Comparison of ENCODE assay signal across 16 cellular contexts in the genomic region with DNA sequence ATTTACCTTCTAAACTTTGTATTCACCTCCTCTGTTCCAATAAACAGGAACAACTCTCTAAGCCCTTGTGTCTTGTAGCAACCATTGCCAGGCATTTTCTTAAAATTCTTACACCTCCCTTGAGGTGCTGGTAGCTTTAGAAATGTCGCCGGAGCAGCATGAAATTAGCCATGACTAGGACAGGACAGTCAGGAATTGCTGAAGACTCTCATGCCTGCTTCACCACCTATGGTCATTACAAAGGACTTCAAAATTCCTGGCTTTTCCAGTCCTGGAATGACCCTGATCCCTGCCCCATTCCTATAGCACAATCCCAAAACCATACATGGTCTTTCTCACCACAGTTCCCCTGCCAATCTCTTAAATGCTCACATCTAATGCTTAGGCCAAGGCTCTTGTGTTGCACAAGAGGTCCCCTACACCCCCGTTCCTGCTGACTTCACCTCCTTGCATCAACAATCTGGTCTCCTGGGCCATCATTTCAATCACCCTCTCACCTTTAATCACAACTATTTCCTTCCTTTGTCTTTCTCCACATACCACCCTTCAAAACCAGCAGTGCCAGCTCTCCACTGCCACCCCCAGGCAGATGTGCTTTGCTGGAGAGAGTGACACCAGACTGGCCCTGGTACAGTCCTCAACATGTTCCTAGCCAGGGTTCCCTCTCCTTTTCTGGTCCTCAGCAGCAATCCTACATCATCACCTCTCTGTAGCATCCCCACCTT.
DNase-seq lines count a peak whose midpoint lies in the region; ATAC-seq and TF ChIP-seq lines count a peak whose summit lies in the region.
"Had no signal": no experiment of that assay in that cellular context is flagged by ENCODE, and none has a peak within 500 bp of the region (broad histone marks: within the 10 kb centered on the region; RNA-seq: fewer than 3 reads in every experiment).

No MANE protein-coding gene starts in this region.

- H3K18ac ChIP-seq in neuronal stem cell (ENCODE audit: low read length) = no peak overlapping the region

- DNase-seq in heart right ventricle (no peak), Right ventricle myocardium inferior (ENCODE audit: missing footprints) (no peak), adrenal gland (peak in 2 of 7 donors; percentile 7 to 17), iPS-NIHi7 (ENCODE audit: extremely low spot score) (peak; percentile 44), neuronal stem cell (ENCODE audit: low spot score) (no peak), osteocyte (ENCODE audit: extremely low spot score, unreplicated experiment) (no peak)
- DNase-seq: activated CD4-positive, alpha-beta T cell treated with anti-CD3 and anti-CD28 coated beads, Interleukin-2, amount 10 ng/mL, durations not matched to agents 7 days and 5 days; activated naive CD8-positive, alpha-beta T cell treated with anti-CD3 and anti-CD28 coated beads, Interleukin-2, amount 50 U/mL, for 24 hours; NCI-H1436; RPMI8226; stimulated activated naive B cell treated with anti-CD40 and anti-IgM and Interleukin-4, amounts not matched to agents 10 μg/mL and 1 μg/mL and 100 μg/mL, for 72 hours had no signal

- H3K27me3 Mint-ChIP-seq in osteocyte (ENCODE audit: unreplicated experiment) = no peaks in the 10 kb centered on the region

- H3K9me3 ChIP-seq in heart right ventricle (no peaks in the 10 kb centered on the region), adrenal gland (replicated peaks in 1 of 3) (no peaks in the 10 kb centered on the region), neuronal stem cell (replicated peaks in 1 of 2; ENCODE audit: control insufficient read depth in 2 of 2, insufficient read depth in 1 of 2, low read depth in 1 of 2, low read length in 2 of 2) (no peaks in the 10 kb centered on the region)
- H3K9me3 ChIP-seq: BLaER1 treated with 17β-estradiol and CSF1 and Interleukin-3, amounts not matched to agents 10 nM and 100 nM; esophagus muscularis mucosa had no signal

- H2AFZ ChIP-seq in neuronal stem cell (ENCODE audit: low read length) = no peak overlapping the region

- no peaks in the 10 kb centered on the region for H3K27me3 ChIP-seq in heart right ventricle
- no peaks in the 10 kb centered on the region for H3K27me3 ChIP-seq in adrenal gland
- H3K27me3 ChIP-seq in neuronal stem cell (ENCODE audit: control insufficient read depth in 3 of 3, insufficient read depth in 3 of 3, low read depth in 1 of 3, low read length in 3 of 3) = peaks cover 0 to 19% (median 0%) of the 10 kb centered on the region in 3 experiments
- H3K27me3 ChIP-seq: BLaER1 treated with 17β-estradiol and CSF1 and Interleukin-3, amounts not matched to agents 10 nM and 100 nM had no signal

- H3K79me1 ChIP-seq in neuronal stem cell (ENCODE audit: low read depth, low read length) = no peaks in the 10 kb centered on the region

- H3K36me3 ChIP-seq in heart right ventricle (no peaks in the 10 kb centered on the region), adrenal gland (replicated peaks in 1 of 2) (no peaks in the 10 kb centered on the region), neuronal stem cell (replicated peaks in 1 of 2; ENCODE audit: control insufficient read depth in 2 of 2, insufficient read depth in 2 of 2, low read length in 2 of 2) (no peaks in the 10 kb centered on the region)
- H3K36me3 ChIP-seq: BLaER1 treated with 17β-estradiol and CSF1 and Interleukin-3, amounts not matched to agents 10 nM and 100 nM; esophagus muscularis mucosa had no signal

- no peak overlapping the region for H3K14ac ChIP-seq in neuronal stem cell (ENCODE audit: low read length)

- TF ChIP-seq CTCF in heart right ventricle (IDR thresholded peaks at IDR 0.05) = peak in 6 of 9 donors; percentile 19 to 56 (median 40)
- TF ChIP-seq CTCF in adrenal gland (IDR thresholded peaks at IDR 0.05) = peak in 4 of 6 experiments; percentile 25 to 39 (median 28)
- no peak for TF ChIP-seq CTCF in osteocyte (IDR thresholded peaks at IDR 0.05)

- H3K27ac Mint-ChIP-seq in osteocyte (ENCODE audit: unreplicated experiment) = no peak overlapping the region
- H3K27ac Mint-ChIP-seq: activated CD4-positive, alpha-beta T cell treated with anti-CD3 and anti-CD28 coated beads, Interleukin-2, amount 10 ng/mL, durations not matched to agents 7 days and 5 days; activated naive CD8-positive, alpha-beta T cell treated with anti-CD3 and anti-CD28 coated beads, Interleukin-2, amount 50 U/mL, for 24 hours; mesothelial cell of epicardium; stimulated activated naive B cell treated with anti-CD40 and anti-IgM and Interleukin-4, amounts not matched to agents 10 μg/mL and 1 μg/mL and 100 μg/mL, for 72 hours had no signal

- TF ChIP-seq POLR2A in adrenal gland (IDR thresholded peaks at IDR 0.05) = no peak

- no peak overlapping the region for H3K4me2 ChIP-seq in neuronal stem cell (ENCODE audit: insufficient read depth, low read length, poor library complexity, severe bottlenecking)

- H3K4me3 ChIP-seq in heart right ventricle (no peak overlapping the region), adrenal gland (no peak overlapping the region), neuronal stem cell (ENCODE audit: low read length in 2 of 2) (peak overlapping the region in 1 of 2 donors; percentile 15)
- H3K4me3 ChIP-seq: BLaER1 treated with 17β-estradiol and CSF1 and Interleukin-3, amounts not matched to agents 10 nM and 100 nM; esophagus muscularis mucosa had no signal

- no peak overlapping the region for H3K4ac ChIP-seq in neuronal stem cell (ENCODE audit: low read length)

- no peak overlapping the region for H2BK5ac ChIP-seq in neuronal stem cell (ENCODE audit: low read length)

- H3K4me3 Mint-ChIP-seq in osteocyte (ENCODE audit: unreplicated experiment) = no peak overlapping the region
- H3K4me3 Mint-ChIP-seq: activated CD4-positive, alpha-beta T cell treated with anti-CD3 and anti-CD28 coated beads, Interleukin-2, amount 10 ng/mL, durations not matched to agents 7 days and 5 days; activated naive CD8-positive, alpha-beta T cell treated with anti-CD3 and anti-CD28 coated beads, Interleukin-2, amount 50 U/mL, for 24 hours; mesothelial cell of epicardium; stimulated activated naive B cell treated with anti-CD40 and anti-IgM and Interleukin-4, amounts not matched to agents 10 μg/mL and 1 μg/mL and 100 μg/mL, for 72 hours had no signal

- no peak overlapping the region for H3K9ac ChIP-seq in neuronal stem cell (ENCODE audit: low read depth, low read length, poor library complexity)
- H3K9ac ChIP-seq: BLaER1 treated with 17β-estradiol and CSF1 and Interleukin-3, amounts not matched to agents 10 nM and 100 nM had no signal

- intact Hi-C loops in heart right ventricle (cut with DNase I) = loop anchor here in 2 of 10 donors (5.0 to 10.0 kb wide), 2 partner anchors 191 to 268 kb away; no protein-coding TSS in a partner anchor
- intact Hi-C loops in Right ventricle myocardium inferior (cut with DNase I) = loop anchor here (5.0 kb wide), 1 partner anchor 268 kb away; no protein-coding TSS in a partner anchor
- intact Hi-C loops in adrenal gland (cut with DNase I) = loop anchor here in 1 of 2 donors (10.0 kb wide), 1 partner anchor 181 kb away; no protein-coding TSS in a partner anchor

- H2BK120ac ChIP-seq in neuronal stem cell (ENCODE audit: low read depth, low read length) = no peak overlapping the region

- H3K36me3 Mint-ChIP-seq in osteocyte (ENCODE audit: unreplicated experiment) = no peaks in the 10 kb centered on the region
- H3K36me3 Mint-ChIP-seq: stimulated activated naive B cell treated with anti-CD40 and anti-IgM and Interleukin-4, amounts not matched to agents 10 μg/mL and 1 μg/mL and 100 μg/mL, for 72 hours had no signal

- peaks cover 49% of the 10 kb centered on the region for H3K4me1 Mint-ChIP-seq in osteocyte (ENCODE audit: unreplicated experiment)
- H3K4me1 Mint-ChIP-seq: activated CD4-positive, alpha-beta T cell treated with anti-CD3 and anti-CD28 coated beads, Interleukin-2, amount 10 ng/mL, durations not matched to agents 7 days and 5 days; activated naive CD8-positive, alpha-beta T cell treated with anti-CD3 and anti-CD28 coated beads, Interleukin-2, amount 50 U/mL, for 24 hours; stimulated activated naive B cell treated with anti-CD40 and anti-IgM and Interleukin-4, amounts not matched to agents 10 μg/mL and 1 μg/mL and 100 μg/mL, for 72 hours had no signal

- no peak overlapping the region for H3K23ac ChIP-seq in neuronal stem cell (ENCODE audit: low read depth, low read length, poor library complexity)

- no peak overlapping the region for H4K8ac ChIP-seq in neuronal stem cell (ENCODE audit: low read depth, low read length)

- peaks cover 1% of the 10 kb centered on the region for H3K9me3 Mint-ChIP-seq in osteocyte (ENCODE audit: unreplicated experiment)
- H3K9me3 Mint-ChIP-seq: activated CD4-positive, alpha-beta T cell treated with anti-CD3 and anti-CD28 coated beads, Interleukin-2, amount 10 ng/mL, durations not matched to agents 7 days and 5 days; activated naive CD8-positive, alpha-beta T cell treated with anti-CD3 and anti-CD28 coated beads, Interleukin-2, amount 50 U/mL, for 24 hours had no signal

- peak in 6 of 8 donors; percentile 53 to 80 (median 61) for ATAC-seq in heart right ventricle
- no peak for ATAC-seq in Right ventricle myocardium inferior
- no peak for ATAC-seq in HG03095 (IDR thresholded peaks at IDR 0.05; ENCODE audit: unreplicated experiment)
- no peak for ATAC-seq in HG03521 (IDR thresholded peaks at IDR 0.05; ENCODE audit: unreplicated experiment)
- ATAC-seq: activated naive CD8-positive, alpha-beta T cell treated with anti-CD3 and anti-CD28 coated beads, Interleukin-2, amount 50 U/mL, for 24 hours had no signal

- H4K91ac ChIP-seq in neuronal stem cell (ENCODE audit: low read depth, low read length, poor library complexity) = no peak overlapping the region

- WGBS in heart right ventricle, 2 donors = 81 to 82% methylated on average over 3 of the region's 3 CpGs
- 73 to 89% (median 82%) methylated on average over 3 of the region's 3 CpGs for WGBS in adrenal gland, 4 donors
- WGBS in neuronal stem cell (ENCODE audit: extremely low coverage in 2 of 2, insufficient read length in 2 of 2, insufficient replicate concordance in 1 of 2), 2 donors = no CpG with 5 or more reads among the region's 3 CpGs

- H2BK12ac ChIP-seq in neuronal stem cell (ENCODE audit: low read length) = no peak overlapping the region

- H2AK5ac ChIP-seq in neuronal stem cell (ENCODE audit: low read depth, low read length) = no peak overlapping the region

- peaks cover 0 to 3% (median 0%) of the 10 kb centered on the region in 9 donors for H3K4me1 ChIP-seq in heart right ventricle
- no peaks in the 10 kb centered on the region for H3K4me1 ChIP-seq in adrenal gland (replicated peaks in 1 of 2)
- no peaks in the 10 kb centered on the region for H3K4me1 ChIP-seq in neuronal stem cell (ENCODE audit: control insufficient read depth in 2 of 2, insufficient read depth in 1 of 2, low read depth in 1 of 2, low read length in 2 of 2)
- H3K4me1 ChIP-seq: BLaER1 treated with 17β-estradiol and CSF1 and Interleukin-3, amounts not matched to agents 10 nM and 100 nM; esophagus muscularis mucosa had no signal

- H3K27ac ChIP-seq in heart right ventricle (no peak overlapping the region), adrenal gland (no peak overlapping the region), neuronal stem cell (replicated peaks; ENCODE audit: low read length) (no peak overlapping the region)
- H3K27ac ChIP-seq: BLaER1 treated with 17β-estradiol and CSF1 and Interleukin-3, amounts not matched to agents 10 nM and 100 nM; esophagus muscularis mucosa had no signal

- H2BK15ac ChIP-seq in neuronal stem cell (ENCODE audit: low read length) = no peak overlapping the region

Comparison
In these comparisons a context has a peak if more than half of its experiments do, and no peak if none do; other contexts are left out.
1. ATAC-seq: peak in heart right ventricle (6 of 8); none in Right ventricle myocardium inferior (single experiment), HG03095 (single experiment) and HG03521 (single experiment).